ENCODE assay signal across 8 cellular contexts in the genomic region with DNA sequence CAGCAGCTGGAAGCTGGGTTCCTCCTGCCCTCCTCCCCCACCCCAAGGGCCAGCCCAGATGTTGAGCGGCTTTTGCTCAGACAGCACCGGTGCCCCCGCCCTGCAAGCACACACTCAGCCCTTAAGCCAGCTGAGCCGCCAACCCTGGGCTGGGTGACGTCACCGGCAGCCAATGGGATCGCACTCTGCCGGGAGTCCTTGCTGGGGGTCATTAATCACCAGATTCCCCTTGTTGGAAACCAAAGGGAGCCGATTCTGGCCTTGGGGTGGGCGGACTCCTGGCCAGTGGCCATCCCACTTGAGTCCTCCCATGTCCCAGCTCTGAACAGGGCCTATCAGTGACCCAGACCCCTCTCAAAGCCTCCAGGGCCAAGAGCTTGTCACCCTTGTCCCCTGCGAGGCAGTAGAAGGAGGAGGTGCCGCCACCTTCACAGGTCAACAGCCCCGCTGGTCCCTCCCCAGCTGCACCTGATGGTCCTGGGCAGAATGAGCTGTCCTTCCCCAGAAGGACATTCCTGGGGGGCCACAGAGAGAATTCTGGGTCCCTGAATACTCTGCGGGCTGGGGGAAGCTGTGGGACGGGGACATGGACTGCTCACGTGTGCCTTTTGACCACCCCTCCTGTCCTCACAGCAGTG. TPM values are rescaled to one million over a fixed set of nuclear protein-coding genes. Genes with fewer than 3 reads are reported as not detected.
DNase-seq lines count a peak whose midpoint lies in the region; ATAC-seq, FAIRE-seq and TF ChIP-seq lines count a peak whose summit lies in the region.

No MANE protein-coding gene starts in this region.

- no peaks in the 10 kb centered on the region for H3K9me3 ChIP-seq in aorta (ENCODE audit: control insufficient read depth, low read length)

- ATAC-seq in aorta (ENCODE audit: low FRiP score), result no peak
- ATAC-seq in HG03432 (IDR thresholded peaks at IDR 0.05; ENCODE audit: unreplicated experiment), result no peak

- no peak overlapping the region for H3K4me3 ChIP-seq in AG04449 (ENCODE audit: low read depth, low read length)
- no peak overlapping the region for H3K4me3 ChIP-seq in brain microvascular endothelial cell (ENCODE audit: low read depth, low read length)
- no peak overlapping the region for H3K4me3 ChIP-seq in aorta (ENCODE audit: low read length in 2 of 2)

- CTCF ChIA-PET in AG04449 (lab: Yijun Ruan, JAX), result interaction anchor here (0.6 to 5.7 kb wide), 10 partner anchors 9 to 362 kb away, joined by 3 to 52 read pairs (median 4); no protein-coding TSS in a partner anchor

- H3K36me3 ChIP-seq in brain microvascular endothelial cell (replicated peaks) (no peaks in the 10 kb centered on the region), aorta (ENCODE audit: control insufficient read depth in 1 of 2, insufficient read depth in 2 of 2, low read length in 1 of 2) (no peaks in the 10 kb centered on the region)

- H3K27me3 ChIP-seq in brain microvascular endothelial cell (replicated peaks) (no peaks in the 10 kb centered on the region), aorta (ENCODE audit: control insufficient read depth in 1 of 2, insufficient read depth in 2 of 2, low read length in 1 of 2) (no peaks in the 10 kb centered on the region)

- POLR2A ChIA-PET in AG04449 (lab: Yijun Ruan, JAX), result interaction anchor here (1.3 kb wide), 1 partner anchor 9 kb away, joined by 3 read pairs; no protein-coding TSS in a partner anchor

- DNase-seq in AG04449 (ENCODE audit: low read depth, low spot score), result peak; percentile 31
- peak; percentile 87 for DNase-seq in brain microvascular endothelial cell
- peak; percentile 86 for DNase-seq in kidney glomerular epithelial cell (lab: John Stamatoyannopoulos, UW)
- DNase-seq in aorta, result peak; percentile 83 to 94
- DNase-seq in urothelium cell line (ENCODE audit: low spot score), result no peak
- no peak for DNase-seq in NCI-H128 (lab: John Stamatoyannopoulos, UW; ENCODE audit: unreplicated experiment)

- no peak for FAIRE-seq in urothelium cell line (lab: Jason Lieb, UNC)

- TF ChIP-seq EP300 in Ishikawa (IDR thresholded peaks at IDR 0.05; ENCODE audit: borderline replicate concordance), result no peak

- 24 to 35% methylated on average over 16 of the region's 16 CpGs for WGBS in aorta, 2 donors

- in situ Hi-C loops in brain microvascular endothelial cell (cut with HindIII; ENCODE audit: low pct_ligation_motif_present, low sequenced_read_pairs), result no loop called here

- no peak overlapping the region for H3K27ac ChIP-seq in brain microvascular endothelial cell
- H3K27ac ChIP-seq in aorta (ENCODE audit: low read depth in 1 of 2, low read length in 2 of 2), result peak overlapping the region in 1 of 2 donors; percentile 4

- intact Hi-C loops in aorta (cut with DNase I), result no loop called here

- TF ChIP-seq CTCF in AG04449 (IDR thresholded peaks at IDR 0.05; ENCODE audit: insufficient read depth, low read length, missing control alignments) (no peak), brain microvascular endothelial cell (IDR thresholded peaks at IDR 0.05; ENCODE audit: low read depth, low read length, missing control alignments) (no peak)

- H3K4me1 ChIP-seq in aorta (ENCODE audit: control insufficient read depth in 1 of 2, insufficient read depth in 2 of 2, low read length in 2 of 2), result no peaks in the 10 kb centered on the region

- TF ChIP-seq RAD21 in Ishikawa (IDR thresholded peaks at IDR 0.05; ENCODE audit: low read depth), result no peak

TF ChIP-seq in Ishikawa, 13 proteins besides CTCF, POLR2A, EP300 and RAD21:
- TF ChIP-seq NFIC (IDR thresholded peaks at IDR 0.05) (peak; percentile 46), TCF12 (IDR thresholded peaks at IDR 0.05; ENCODE audit: low read depth) (0 out of 2 replicates have a peak, but pooled peaks have one; percentile 35), CREB1 (IDR thresholded peaks at IDR 0.05; ENCODE audit: low read depth) (no peak)

RNA-seq across cellular contexts. Expression of gene DUSP8, which starts 7.4 kb away (rescaled TPM):
- total RNA-seq in aorta, result 10 to 100 TPM in 1 of 2 donors, 1 to 10 TPM in 1; 9.4 to 39.3 TPM
- polyA plus RNA-seq in aorta, result 1 to 10 TPM; 2.3 to 6.5 TPM

RNA-seq across cellular contexts. Expression of gene KRTAP5-1, which starts 20.4 kb away (rescaled TPM):
- not detected for total RNA-seq in aorta
- polyA plus RNA-seq in aorta, result not detected

RNA-seq across cellular contexts. Expression of gene KRTAP5-2, which starts 33.4 kb away (rescaled TPM):
- not detected for total RNA-seq in aorta
- not detected for polyA plus RNA-seq in aorta

RNA-seq across cellular contexts. Expression of gene KRTAP5-3, which starts 43.6 kb away (rescaled TPM):
- not detected for total RNA-seq in aorta
- not detected for polyA plus RNA-seq in aorta

RNA-seq across cellular contexts. Expression of gene KRTAP5-4, which starts 57.3 kb away (rescaled TPM):
- not detected for total RNA-seq in aorta
- polyA plus RNA-seq in aorta, result not detected

Comparison
In these comparisons a context has a peak if more than half of its experiments do, and no peak if none do; other contexts are left out.
1. DNase-seq: peak in AG04449 (single experiment), brain microvascular endothelial cell (single experiment), kidney glomerular epithelial cell (single experiment) and aorta (2 of 2); none in urothelium cell line (single experiment) and NCI-H128 (single experiment).